24 cellular contexts compared by ENCODE assay signal in the genomic region with DNA sequence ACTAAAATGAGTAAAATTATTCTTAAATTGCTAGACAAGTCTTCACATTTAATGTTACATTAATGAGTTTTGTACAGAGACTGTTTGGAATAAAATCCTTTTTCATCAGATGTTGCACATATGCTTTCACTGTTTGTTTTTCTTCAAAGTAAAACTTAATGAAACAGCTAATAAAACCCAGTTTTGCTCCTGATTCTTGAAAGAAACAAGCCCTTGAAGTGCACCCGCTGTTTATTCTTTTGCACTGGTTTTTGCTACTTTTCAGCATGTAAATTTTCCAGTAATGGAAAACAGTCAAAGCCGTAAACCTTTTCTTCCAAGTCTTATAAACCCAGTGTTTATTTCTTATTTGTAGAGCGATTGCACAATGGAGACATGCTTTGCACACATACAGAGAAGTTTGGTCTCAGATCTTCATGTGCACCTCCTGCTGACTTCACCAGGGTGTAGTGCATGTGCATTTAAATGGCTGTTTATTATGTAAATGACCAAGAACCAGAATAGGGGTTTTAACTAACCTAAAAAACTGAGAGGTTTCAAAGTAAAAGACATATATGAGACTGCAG. TPM values are rescaled to one million over a fixed set of nuclear protein-coding genes. Genes with fewer than 3 reads are reported as not detected.
DNase-seq lines count a peak whose midpoint lies in the region; ATAC-seq and TF ChIP-seq lines count a peak whose summit lies in the region.
"Had no signal": no experiment of that assay in that cellular context is flagged by ENCODE, and none has a peak within 500 bp of the region (broad histone marks: within the 10 kb centered on the region; RNA-seq: fewer than 3 reads in every experiment).

No MANE protein-coding gene starts in this region.

- WGBS in prostate gland, result 28% methylated on average over 3 of the region's 3 CpGs

- intact Hi-C loops in prostate gland (cut with DNase I), result no loop called here

- H3K36me3 Mint-ChIP-seq in GM23338 (ENCODE audit: low read depth) (no peaks in the 10 kb centered on the region), immature natural killer cell (peaks cover 0 to 4% (median 0%) of the 10 kb centered on the region in 3 donors)
- H3K36me3 Mint-ChIP-seq: memory B cell had no signal

- H3F3A ChIP-seq in GM23338 (replicated peaks; ENCODE audit: low read depth), result no peaks in the 10 kb centered on the region; the same call in 1 of the 2 replicates

- TF ChIP-seq POLR2A in NB4 (IDR thresholded peaks at IDR 0.05; ENCODE audit: extremely low read depth, insufficient read length) (no peak), prostate gland (IDR thresholded peaks at IDR 0.05) (no peak)

- ATAC-seq in GM23338, result peak; percentile 35; the same call in 2 of the 3 replicates
- ATAC-seq in GM19324 (IDR thresholded peaks at IDR 0.05; ENCODE audit: low FRiP score, unreplicated experiment), result no peak
- ATAC-seq in GM21447 (IDR thresholded peaks at IDR 0.05; ENCODE audit: unreplicated experiment), result no peak
- ATAC-seq: activated CD8-positive, alpha-beta T cell treated with anti-CD3 and anti-CD28 coated beads, Interleukin-2, amount 10 ng/mL, durations not matched to agents 7 days and 5 days had no signal

- no peak for TF ChIP-seq CTCF in GM23338 (conservative IDR thresholded peaks at IDR 0.05; ENCODE audit: low read depth in 2 of 2)
- TF ChIP-seq CTCF in NB4 (IDR thresholded peaks at IDR 0.05; ENCODE audit: low read depth, low read length), result no peak
- no peak for TF ChIP-seq CTCF in fibroblast of mammary gland (conservative IDR thresholded peaks at IDR 0.05; ENCODE audit: control insufficient read depth, insufficient read depth, low read depth, low read length)
- no peak for TF ChIP-seq CTCF in prostate gland (IDR thresholded peaks at IDR 0.05)

- H3K4me1 Mint-ChIP-seq in GM23338 (peaks cover 31% of the 10 kb centered on the region), immature natural killer cell (no peaks in the 10 kb centered on the region)
- H3K4me1 Mint-ChIP-seq: memory B cell had no signal

- H3K4me3 Mint-ChIP-seq in GM23338 (peak overlapping the region; percentile 23), immature natural killer cell (no peak overlapping the region)
- H3K4me3 Mint-ChIP-seq: activated CD8-positive, alpha-beta T cell treated with anti-CD3 and anti-CD28 coated beads, Interleukin-2, amount 10 ng/mL, durations not matched to agents 7 days and 5 days; CD4-positive, alpha-beta T cell; memory B cell had no signal

- no peaks in the 10 kb centered on the region for H3K9me2 ChIP-seq in GM23338 (ENCODE audit: insufficient read depth)

- H3K27ac Mint-ChIP-seq in GM23338, result no peak overlapping the region
- H3K27ac Mint-ChIP-seq in immature natural killer cell, result no peak overlapping the region
- H3K27ac Mint-ChIP-seq: activated CD8-positive, alpha-beta T cell treated with anti-CD3 and anti-CD28 coated beads, Interleukin-2, amount 10 ng/mL, durations not matched to agents 7 days and 5 days; CD4-positive, alpha-beta T cell; memory B cell; progenitor cell of endocrine pancreas had no signal

- no peaks in the 10 kb centered on the region for H3K9me3 Mint-ChIP-seq in GM23338
- no peaks in the 10 kb centered on the region for H3K9me3 Mint-ChIP-seq in immature natural killer cell
- H3K9me3 Mint-ChIP-seq: CD4-positive, alpha-beta T cell; memory B cell had no signal

- no peaks in the 10 kb centered on the region for H4K20me1 ChIP-seq in GM23338 (replicated peaks; ENCODE audit: insufficient read depth)

- H3K4me2 ChIP-seq in GM23338, result peak overlapping the region; percentile 64

- H3K36me3 ChIP-seq in GM23338 (ENCODE audit: insufficient read depth) (no peaks in the 10 kb centered on the region), prostate gland (no peaks in the 10 kb centered on the region)
- H3K36me3 ChIP-seq: adrenal gland, SJSA1, tibial nerve had no signal

- no peak overlapping the region for H2AFZ ChIP-seq in GM23338

- peaks cover 27% of the 10 kb centered on the region for H3K4me1 ChIP-seq in GM23338 (ENCODE audit: insufficient read depth)
- H3K4me1 ChIP-seq in prostate gland (replicated peaks), result no peaks in the 10 kb centered on the region
- H3K4me1 ChIP-seq: adrenal gland, SJSA1, tibial nerve had no signal

- H3K27me3 ChIP-seq in GM23338 (ENCODE audit: insufficient read depth) (no peaks in the 10 kb centered on the region), prostate gland (replicated peaks; ENCODE audit: insufficient read depth) (no peaks in the 10 kb centered on the region)
- H3K27me3 ChIP-seq: adrenal gland, SJSA1, tibial nerve had no signal

- H3K9me3 ChIP-seq in prostate gland, result no peaks in the 10 kb centered on the region
- H3K9me3 ChIP-seq: adrenal gland, SJSA1, tibial nerve had no signal

- peaks cover 7% of the 10 kb centered on the region; the same call in 1 of the 2 replicates for H3K79me2 ChIP-seq in GM23338 (replicated peaks; ENCODE audit: insufficient read depth)

- H3K27ac ChIP-seq in GM23338 (ENCODE audit: low read depth) (no peak overlapping the region), prostate gland (no peak overlapping the region)
- H3K27ac ChIP-seq: adrenal gland, SJSA1, tibial nerve had no signal

- H3K27me3 Mint-ChIP-seq in GM23338 (ENCODE audit: insufficient read depth, low read depth, poor library complexity) (no peaks in the 10 kb centered on the region), immature natural killer cell (ENCODE audit: low read depth in 3 of 3) (peaks cover 0 to 1% (median 0%) of the 10 kb centered on the region in 3 donors)
- H3K27me3 Mint-ChIP-seq: CD4-positive, alpha-beta T cell; memory B cell; progenitor cell of endocrine pancreas had no signal

- peak; percentile 15 for DNase-seq in GM23338 (ENCODE audit: low spot score)
- DNase-seq in NB4 (ENCODE audit: low read depth), result peak; percentile 43
- DNase-seq in fibroblast of mammary gland (ENCODE audit: low read depth), result peak; percentile 17
- DNase-seq in prostate gland (ENCODE audit: low spot score), result peak; percentile 20
- no peak for DNase-seq in SW 1271 (lab: John Stamatoyannopoulos, UW)
- DNase-seq in immature natural killer cell, result no peak
- DNase-seq: activated CD4-positive, alpha-beta T cell treated with anti-CD3 and anti-CD28 coated beads for 1 hour; activated CD8-positive, alpha-beta T cell treated with anti-CD3 and anti-CD28 coated beads, Interleukin-2, amount 10 ng/mL, durations not matched to agents 7 days and 5 days; activated gamma-delta T cell; activated T-cell treated with anti-CD3 and anti-CD28 coated beads for 4 hours; adrenal gland; CD4-positive, alpha-beta T cell; effector CD4-positive, alpha-beta T cell; GOT3; KG1; NCI-H1694 treated with DMSO at 0.1 percent for 48 hours; NCI-H2171; stimulated activated CD8-positive, alpha-beta memory T cell treated with anti-CD3 and anti-CD28 coated beads, Interleukin-4, amount 100 ng/mL, for 48 hours had no signal

- peak overlapping the region; percentile 25 for H3K4me3 ChIP-seq in GM23338
- H3K4me3 ChIP-seq in NB4 (ENCODE audit: low read depth, low read length), result no peak overlapping the region
- H3K4me3 ChIP-seq in fibroblast of mammary gland (ENCODE audit: control insufficient read depth, low read depth, low read length), result no peak overlapping the region
- no peak overlapping the region for H3K4me3 ChIP-seq in prostate gland
- H3K4me3 ChIP-seq: adrenal gland, SJSA1, tibial nerve had no signal

TF ChIP-seq in GM23338, 12 proteins besides CTCF, POLR2A, EP300 and RAD21:
- TF ChIP-seq POLR2AphosphoS5 (IDR thresholded peaks at IDR 0.05; ENCODE audit: low read depth), result no peak
- no peak for TF ChIP-seq ZNF114 (CRISPR knock-in tag; IDR thresholded peaks at IDR 0.05)
- TF ChIP-seq, protein P1, sequence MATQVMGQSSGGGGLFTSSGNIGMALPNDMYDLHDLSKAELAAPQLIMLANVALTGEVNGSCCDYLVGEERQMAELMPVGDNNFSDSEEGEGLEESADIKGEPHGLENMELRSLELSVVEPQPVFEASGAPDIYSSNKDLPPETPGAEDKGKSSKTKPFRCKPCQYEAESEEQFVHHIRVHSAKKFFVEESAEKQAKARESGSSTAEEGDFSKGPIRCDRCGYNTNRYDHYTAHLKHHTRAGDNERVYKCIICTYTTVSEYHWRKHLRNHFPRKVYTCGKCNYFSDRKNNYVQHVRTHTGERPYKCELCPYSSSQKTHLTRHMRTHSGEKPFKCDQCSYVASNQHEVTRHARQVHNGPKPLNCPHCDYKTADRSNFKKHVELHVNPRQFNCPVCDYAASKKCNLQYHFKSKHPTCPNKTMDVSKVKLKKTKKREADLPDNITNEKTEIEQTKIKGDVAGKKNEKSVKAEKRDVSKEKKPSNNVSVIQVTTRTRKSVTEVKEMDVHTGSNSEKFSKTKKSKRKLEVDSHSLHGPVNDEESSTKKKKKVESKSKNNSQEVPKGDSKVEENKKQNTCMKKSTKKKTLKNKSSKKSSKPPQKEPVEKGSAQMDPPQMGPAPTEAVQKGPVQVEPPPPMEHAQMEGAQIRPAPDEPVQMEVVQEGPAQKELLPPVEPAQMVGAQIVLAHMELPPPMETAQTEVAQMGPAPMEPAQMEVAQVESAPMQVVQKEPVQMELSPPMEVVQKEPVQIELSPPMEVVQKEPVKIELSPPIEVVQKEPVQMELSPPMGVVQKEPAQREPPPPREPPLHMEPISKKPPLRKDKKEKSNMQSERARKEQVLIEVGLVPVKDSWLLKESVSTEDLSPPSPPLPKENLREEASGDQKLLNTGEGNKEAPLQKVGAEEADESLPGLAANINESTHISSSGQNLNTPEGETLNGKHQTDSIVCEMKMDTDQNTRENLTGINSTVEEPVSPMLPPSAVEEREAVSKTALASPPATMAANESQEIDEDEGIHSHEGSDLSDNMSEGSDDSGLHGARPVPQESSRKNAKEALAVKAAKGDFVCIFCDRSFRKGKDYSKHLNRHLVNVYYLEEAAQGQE (IDR thresholded peaks at IDR 0.05; ENCODE audit: unreplicated experiment), result no peak
- TF ChIP-seq NANOG (IDR thresholded peaks at IDR 0.05; ENCODE audit: borderline replicate concordance), result peak; percentile 13; the same call in 1 of the 2 replicates

RNA-seq across cellular contexts. Expression of a gene that starts 51.8 kb away (rescaled TPM):
- 7.7 and 12.5 TPM in 2 replicates for total RNA-seq in GM23338 (2014; rRNA removed; shearing (Covaris generic))
- polyA plus RNA-seq in GM23338 (2016; fragmentation: Nextera tagmentation; extraction: Ambion mirVana) (16.4 and 17.7 TPM in 2 replicates), immature natural killer cell (10 to 100 TPM; 11.1 to 14.4 (median 12.5) TPM)
- total RNA-seq in prostate gland, result 10 to 100 TPM in 1 of 2 donors, 1 to 10 TPM in 1; 3.2 to 16.7 TPM

Comparison
In these comparisons a context has a peak if more than half of its experiments do, and no peak if none do; other contexts are left out.
1. DNase-seq: peak in GM23338 (single experiment), NB4 (single experiment), fibroblast of mammary gland (single experiment) and prostate gland (single experiment); none in SW 1271 (0 of 2) and immature natural killer cell (0 of 3).